In the genomic region with DNA sequence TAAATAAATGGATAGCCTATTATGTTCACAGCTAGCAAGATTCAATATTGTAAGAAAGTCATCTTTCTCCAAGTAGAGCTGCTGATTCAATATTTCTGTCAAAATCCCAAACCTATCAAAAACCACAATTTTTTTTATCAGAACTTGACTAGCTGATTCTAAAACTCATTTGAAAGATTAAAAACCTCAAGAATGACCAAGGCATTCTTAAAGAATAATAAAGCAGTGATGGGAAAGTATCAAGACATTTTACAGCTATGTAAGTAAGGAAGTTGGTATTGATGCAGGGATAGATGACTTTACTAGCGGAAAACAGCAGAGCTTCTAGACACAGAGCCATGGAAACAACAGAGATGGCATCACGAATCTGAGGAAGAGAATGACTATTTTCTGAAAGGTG, we compare ENCODE assay signal across 19 cellular contexts.
"Had no signal": no experiment of that assay in that cellular context is flagged by ENCODE, and none has a peak within 500 bp of the region (broad histone marks: within the 10 kb centered on the region; RNA-seq: fewer than 3 reads in every experiment).

No MANE protein-coding gene starts in this region.

- H3K4me3 ChIP-seq: SJCRH30 had no signal

- DNase-seq: KBM-7, MV-4-11, NCI-H1048, NCI-H1105 treated with DMSO at 0.1 percent for 48 hours, NCI-H1417 treated with DMSO at 0.1 percent for 48 hours, NCI-H187, NCI-H2029, NCI-H2081 treated with DMSO at 0.1 percent for 48 hours, NCI-H2171, NCI-H345, NCI-H524 treated with DMSO at 0.1 percent for 48 hours, NCI-H69, NCI-H774, PC-3, SHP77 treated with DMSO at 0.1 percent for 48 hours, SJCRH30 had no signal

- ATAC-seq: Panc1, PC-3, Right ventricle myocardium inferior, SK-N-SH treated with all-trans-retinoic acid at 6 μM for 48 hours had no signal
